In the genomic region with DNA sequence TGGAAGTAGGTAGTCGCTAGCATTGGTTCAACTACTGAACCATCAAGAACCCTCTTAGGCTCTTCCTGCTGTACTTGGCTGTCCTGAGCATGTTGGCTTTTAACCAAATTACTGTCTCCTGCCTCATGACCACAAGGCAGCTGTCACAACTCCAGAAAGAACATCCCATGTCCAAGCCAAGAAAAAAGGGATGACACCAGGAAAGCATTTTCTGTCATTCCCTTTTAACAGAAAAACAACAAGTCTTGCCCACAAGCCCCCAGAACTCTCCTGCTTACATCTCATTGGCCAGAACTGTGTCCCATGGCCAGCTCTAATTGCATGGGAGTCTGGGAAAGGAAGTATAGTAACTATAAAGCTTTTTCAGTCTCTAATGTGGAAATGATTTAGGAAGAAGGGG, we compare ENCODE assay signal across 1 cellular context.
TF ChIP-seq lines count a peak whose summit lies in the region.

No MANE protein-coding gene starts in this region.

TF ChIP-seq in WTC11, 78 proteins besides CTCF, POLR2A, EP300 and RAD21 (continued from another document):
- TF ChIP-seq, protein P1, sequence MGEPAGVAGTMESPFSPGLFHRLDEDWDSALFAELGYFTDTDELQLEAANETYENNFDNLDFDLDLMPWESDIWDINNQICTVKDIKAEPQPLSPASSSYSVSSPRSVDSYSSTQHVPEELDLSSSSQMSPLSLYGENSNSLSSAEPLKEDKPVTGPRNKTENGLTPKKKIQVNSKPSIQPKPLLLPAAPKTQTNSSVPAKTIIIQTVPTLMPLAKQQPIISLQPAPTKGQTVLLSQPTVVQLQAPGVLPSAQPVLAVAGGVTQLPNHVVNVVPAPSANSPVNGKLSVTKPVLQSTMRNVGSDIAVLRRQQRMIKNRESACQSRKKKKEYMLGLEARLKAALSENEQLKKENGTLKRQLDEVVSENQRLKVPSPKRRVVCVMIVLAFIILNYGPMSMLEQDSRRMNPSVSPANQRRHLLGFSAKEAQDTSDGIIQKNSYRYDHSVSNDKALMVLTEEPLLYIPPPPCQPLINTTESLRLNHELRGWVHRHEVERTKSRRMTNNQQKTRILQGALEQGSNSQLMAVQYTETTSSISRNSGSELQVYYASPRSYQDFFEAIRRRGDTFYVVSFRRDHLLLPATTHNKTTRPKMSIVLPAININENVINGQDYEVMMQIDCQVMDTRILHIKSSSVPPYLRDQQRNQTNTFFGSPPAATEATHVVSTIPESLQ (CRISPR knock-in tag; IDR thresholded peaks at IDR 0.05) = no peak
- TF ChIP-seq NFYB (CRISPR knock-in tag; conservative IDR thresholded peaks at IDR 0.05; ENCODE audit: low read depth) = peak; percentile 14; the same call in 1 of the 2 replicates
- TF ChIP-seq SMAD3 (CRISPR knock-in tag; IDR thresholded peaks at IDR 0.05; ENCODE audit: borderline replicate concordance) = no peak
- TF ChIP-seq ZNF138 (CRISPR knock-in tag; conservative IDR thresholded peaks at IDR 0.05) = no peak
- TF ChIP-seq, protein P2, sequence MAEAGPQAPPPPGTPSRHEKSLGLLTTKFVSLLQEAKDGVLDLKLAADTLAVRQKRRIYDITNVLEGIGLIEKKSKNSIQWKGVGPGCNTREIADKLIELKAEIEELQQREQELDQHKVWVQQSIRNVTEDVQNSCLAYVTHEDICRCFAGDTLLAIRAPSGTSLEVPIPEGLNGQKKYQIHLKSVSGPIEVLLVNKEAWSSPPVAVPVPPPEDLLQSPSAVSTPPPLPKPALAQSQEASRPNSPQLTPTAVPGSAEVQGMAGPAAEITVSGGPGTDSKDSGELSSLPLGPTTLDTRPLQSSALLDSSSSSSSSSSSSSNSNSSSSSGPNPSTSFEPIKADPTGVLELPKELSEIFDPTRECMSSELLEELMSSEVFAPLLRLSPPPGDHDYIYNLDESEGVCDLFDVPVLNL (CRISPR knock-in tag; IDR thresholded peaks at IDR 0.05; ENCODE audit: borderline replicate concordance, low read depth) = no peak
- TF ChIP-seq TCF7 (CRISPR knock-in tag; IDR thresholded peaks at IDR 0.05; ENCODE audit: low read depth) = no peak
- TF ChIP-seq ZNF423 (CRISPR knock-in tag; IDR thresholded peaks at IDR 0.05) = no peak
- TF ChIP-seq SOX15 (CRISPR knock-in tag; IDR thresholded peaks at IDR 0.05) = no peak
- no peak for TF ChIP-seq RELA (CRISPR knock-in tag; IDR thresholded peaks at IDR 0.05; ENCODE audit: borderline replicate concordance)
- TF ChIP-seq, protein P3, sequence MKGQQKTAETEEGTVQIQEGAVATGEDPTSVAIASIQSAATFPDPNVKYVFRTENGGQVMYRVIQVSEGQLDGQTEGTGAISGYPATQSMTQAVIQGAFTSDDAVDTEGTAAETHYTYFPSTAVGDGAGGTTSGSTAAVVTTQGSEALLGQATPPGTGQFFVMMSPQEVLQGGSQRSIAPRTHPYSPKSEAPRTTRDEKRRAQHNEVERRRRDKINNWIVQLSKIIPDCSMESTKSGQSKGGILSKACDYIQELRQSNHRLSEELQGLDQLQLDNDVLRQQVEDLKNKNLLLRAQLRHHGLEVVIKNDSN (CRISPR knock-in tag; IDR thresholded peaks at IDR 0.05) = peak; percentile 66; the same call in 1 of the 2 replicates
TF ChIP-seq in WTC11: peak in this region for 2.
